In genomic region chr2:65186872-65187851, GRCh38 we compare ENCODE assay signal across 8 cellular contexts. TPM values are rescaled to one million over a fixed set of nuclear protein-coding genes. Genes with fewer than 3 reads are reported as not detected.
DNase-seq lines count a peak whose midpoint lies in the region; ATAC-seq, FAIRE-seq and TF ChIP-seq lines count a peak whose summit lies in the region.

No MANE protein-coding gene starts in this region.

- H3K27me3 ChIP-seq in endodermal cell (ENCODE audit: control insufficient read depth, insufficient read depth, low read length, poor library complexity, severe bottlenecking) = no peaks in the 10 kb centered on the region

- H3K27ac Mint-ChIP-seq in endodermal cell (peak overlapping the region; percentile 71), mesothelial cell of epicardium (no peak overlapping the region)

- ATAC-seq in HG03280 (IDR thresholded peaks at IDR 0.05; ENCODE audit: unreplicated experiment) = peak; percentile 82

- 57 to 60% methylated on average over 8 to 19 of the region's 19 CpGs for WGBS in endodermal cell (ENCODE audit: insufficient coverage in 1 of 2, insufficient read length in 1 of 2), 2 experiments

- H3K27ac ChIP-seq in 22Rv1 (peak overlapping the region; percentile 20; the same call in 1 of the 2 replicates), endodermal cell (ENCODE audit: low read depth, low read length) (no peak overlapping the region)

- FAIRE-seq in GM12891 (lab: Jason Lieb, UNC) = peak; percentile 71

- no peak for TF ChIP-seq POLR2A in GM12891 (IDR thresholded peaks at IDR 0.05; ENCODE audit: low read depth, low read length)

- no peaks in the 10 kb centered on the region for H3K36me3 Mint-ChIP-seq in endodermal cell (ENCODE audit: low read depth)
- no peaks in the 10 kb centered on the region for H3K36me3 Mint-ChIP-seq in mesothelial cell of epicardium

- peaks cover 11% of the 10 kb centered on the region for H3K27me3 Mint-ChIP-seq in endodermal cell (ENCODE audit: insufficient read depth)
- H3K27me3 Mint-ChIP-seq in mesothelial cell of epicardium (ENCODE audit: low read depth) = peaks cover 18% of the 10 kb centered on the region

- H3K9me3 Mint-ChIP-seq in endodermal cell = no peaks in the 10 kb centered on the region
- H3K9me3 Mint-ChIP-seq in mesothelial cell of epicardium = peaks cover 4% of the 10 kb centered on the region

- H3K4me3 ChIP-seq in endodermal cell (ENCODE audit: low read length) = no peak overlapping the region

- peak; percentile 92 for TF ChIP-seq CTCF in 22Rv1 (IDR thresholded peaks at IDR 0.05)
- TF ChIP-seq CTCF in endodermal cell (conservative IDR thresholded peaks at IDR 0.05) = peak; percentile 93
- peak; percentile 66 for TF ChIP-seq CTCF in mesothelial cell of epicardium (IDR thresholded peaks at IDR 0.05; ENCODE audit: unreplicated experiment)

- H3K9ac ChIP-seq in endodermal cell (ENCODE audit: extremely low read depth, low read length, poor library complexity, severe bottlenecking) = no peak overlapping the region

- H3K4me1 Mint-ChIP-seq in endodermal cell (peaks cover 7% of the 10 kb centered on the region), mesothelial cell of epicardium (peaks cover 3% of the 10 kb centered on the region)

- no peaks in the 10 kb centered on the region for H3K36me3 ChIP-seq in endodermal cell (ENCODE audit: control insufficient read depth, insufficient read depth, low read length)

- no peaks in the 10 kb centered on the region for H3K4me1 ChIP-seq in endodermal cell (ENCODE audit: control insufficient read depth, insufficient read depth, low read length)

- no peak overlapping the region for H3K4me3 Mint-ChIP-seq in endodermal cell
- H3K4me3 Mint-ChIP-seq in mesothelial cell of epicardium = no peak overlapping the region

- peak; percentile 71 for DNase-seq in GM12891 (ENCODE audit: insufficient read length, low spot score)
- peak; percentile 81 for DNase-seq in NOMO-1 treated with DMSO at 0.1 percent for 48 hours (lab: John Stamatoyannopoulos, UW; ENCODE audit: unreplicated experiment)
- peak; percentile 23 to 33 (median 29) for DNase-seq in activated CD8-positive, alpha-beta memory T cell treated with anti-CD3 and anti-CD28 coated beads for 48 hours (ENCODE audit: low read depth in 2 of 3, low spot score in 2 of 3)
- DNase-seq in endodermal cell = peak; percentile 95
- DNase-seq in mesothelial cell of epicardium (ENCODE audit: low spot score in 2 of 2, unreplicated experiment in 2 of 2) = peak; percentile 33 to 78
- peak; percentile 15 to 34 for DNase-seq in stimulated activated CD8-positive, alpha-beta memory T cell treated with anti-CD3 and anti-CD28 coated beads, Interleukin-15, amount 100 ng/mL, for 48 hours (ENCODE audit: low read depth in 2 of 2)

- no peaks in the 10 kb centered on the region for H3K9me3 ChIP-seq in endodermal cell (ENCODE audit: control insufficient read depth, low read length)

TF ChIP-seq in GM12891, 5 proteins besides CTCF, POLR2A, EP300 and RAD21:
- TF ChIP-seq POLR2AphosphoS5 (IDR thresholded peaks at IDR 0.05; ENCODE audit: low read depth, low read length) = no peak
- no peak for TF ChIP-seq TAF1 (IDR thresholded peaks at IDR 0.05; ENCODE audit: low read depth, low read length)
- no peak for TF ChIP-seq PAX5 (IDR thresholded peaks at IDR 0.05; ENCODE audit: insufficient read depth, low read length, severe bottlenecking)

RNA-seq across cellular contexts. Expression of gene ACTR2, which starts 40.5 kb away (rescaled TPM):
- 219 TPM for polyA plus RNA-seq in GM12891 (2012; ENCODE audit: low read depth, missing spikeins)
- total RNA-seq in endodermal cell = 100 to 1,000 TPM; 254 to 256 TPM
- polyA plus RNA-seq in endodermal cell (2013, experiment 1 of 2) = 152 TPM
- polyA plus RNA-seq in endodermal cell (2013, experiment 2 of 2) = 152 TPM
- total RNA-seq in mesothelial cell of epicardium = 166 to 171 TPM (median 169 TPM) in 3 replicates

RNA-seq across cellular contexts. Expression of gene RAB1A, which starts 57.3 kb away (rescaled TPM):
- 98.3 TPM for polyA plus RNA-seq in GM12891 (2012; ENCODE audit: low read depth, missing spikeins)
- total RNA-seq in endodermal cell (100 to 1,000 TPM; 122 to 125 TPM), mesothelial cell of epicardium (126 to 128 TPM (median 128 TPM) in 3 replicates)
- 164 TPM for polyA plus RNA-seq in endodermal cell (2013, experiment 1 of 2)
- 157 TPM for polyA plus RNA-seq in endodermal cell (2013, experiment 2 of 2)

Comparison
In these comparisons a context has a peak if more than half of its experiments do, and no peak if none do; other contexts are left out.
1. DNase-seq: peak in every context shown above with its lines; median percentile 95 in endodermal cell; 81 in NOMO-1 treated with DMSO at 0.1 percent for 48 hours; 71 in GM12891; 56 in mesothelial cell of epicardium; 29 in activated CD8-positive, alpha-beta memory T cell treated with anti-CD3 and anti-CD28 coated beads for 48 hours; 24 in stimulated activated CD8-positive, alpha-beta memory T cell treated with anti-CD3 and anti-CD28 coated beads, Interleukin-15, amount 100 ng/mL, for 48 hours.